In the genomic region with DNA sequence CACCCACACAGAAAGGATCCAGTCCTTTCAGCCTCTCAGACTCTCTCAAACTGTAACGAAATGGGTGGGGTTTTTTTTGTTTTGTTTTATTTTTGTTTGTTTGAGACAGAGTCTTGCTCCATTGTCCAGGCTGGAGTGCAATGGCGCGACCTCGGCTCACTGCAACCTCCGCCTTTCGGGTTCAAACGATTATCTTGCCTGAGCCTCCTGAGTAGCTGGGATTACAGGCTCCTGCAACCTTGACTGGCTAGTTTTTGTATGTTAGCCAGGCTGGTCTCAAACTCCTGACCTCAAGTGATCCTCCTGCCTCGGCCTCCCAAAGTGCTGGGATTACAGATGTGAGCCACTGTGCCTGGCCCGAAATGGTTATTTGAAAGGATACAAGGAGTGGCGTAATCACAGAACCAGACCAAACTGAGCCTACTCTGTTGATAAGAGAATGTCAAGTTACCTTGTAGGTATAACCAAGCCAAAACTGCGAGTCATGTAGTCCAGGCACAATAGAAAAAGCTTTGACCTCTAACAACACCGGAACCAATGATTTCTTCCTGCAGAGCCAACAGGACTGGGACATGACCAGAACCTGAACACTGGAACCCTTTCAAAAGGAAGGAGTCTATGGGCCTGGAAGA, we compare ENCODE assay signal across 12 cellular contexts.
A peak's percentile ranks its signal among the peaks of the same experiment; 100 is the strongest.
DNase-seq lines count a peak whose midpoint lies in the region; ATAC-seq, FAIRE-seq and TF ChIP-seq lines count a peak whose summit lies in the region.
"Had no signal": no experiment of that assay in that cellular context is flagged by ENCODE, and none has a peak within 500 bp of the region (broad histone marks: within the 10 kb centered on the region; RNA-seq: fewer than 3 reads in every experiment).

No MANE protein-coding gene starts in this region.

- H3K27ac Mint-ChIP-seq in brain = peak overlapping the region; percentile 45 to 92 (median 91)
- H3K27ac Mint-ChIP-seq in naive thymus-derived CD8-positive, alpha-beta T cell = peak overlapping the region; percentile 92 to 99 (median 98)
- H3K27ac Mint-ChIP-seq: HFFc6, WTC11 had no signal

- no peak overlapping the region for H3K4me3 ChIP-seq in BLaER1 treated with 17β-estradiol and CSF1 and Interleukin-3, amounts not matched to agents 10 nM and 100 nM
- H3K4me3 ChIP-seq in ovary = no peak overlapping the region
- H3K4me3 ChIP-seq: mucosa of descending colon, skin epidermis had no signal

- H3K27ac ChIP-seq in BLaER1 treated with 17β-estradiol and CSF1 and Interleukin-3, amounts not matched to agents 10 nM and 100 nM = peak overlapping the region in 5 of 11 experiments; percentile 7 to 54 (median 21); a peak in 8 of 22 replicates
- H3K27ac ChIP-seq in ovary = no peak overlapping the region

- peaks cover 9% of the 10 kb centered on the region for H3K27me3 Mint-ChIP-seq in brain
- no peaks in the 10 kb centered on the region for H3K27me3 Mint-ChIP-seq in naive thymus-derived CD8-positive, alpha-beta T cell

- H3K9me3 ChIP-seq in BLaER1 treated with 17β-estradiol and CSF1 and Interleukin-3, amounts not matched to agents 10 nM and 100 nM (replicated peaks in 1 of 11) = no peaks in the 10 kb centered on the region
- H3K9me3 ChIP-seq in ovary = no peaks in the 10 kb centered on the region
- H3K9me3 ChIP-seq: mucosa of descending colon had no signal

- FAIRE-seq in GM12891 (lab: Jason Lieb, UNC) = no peak

- peak in 1 of 10 donors; percentile 16 for DNase-seq in naive thymus-derived CD8-positive, alpha-beta T cell
- DNase-seq in NCI-H1417 (lab: John Stamatoyannopoulos, UW) = no peak
- DNase-seq in ovary = no peak
- DNase-seq in GM12891 (ENCODE audit: insufficient read length, low spot score) = no peak
- no peak for DNase-seq in Kasumi-1 (lab: John Stamatoyannopoulos, UW)

- ATAC-seq in naive thymus-derived CD8-positive, alpha-beta T cell = no peak

- H3K36me3 ChIP-seq in BLaER1 treated with 17β-estradiol and CSF1 and Interleukin-3, amounts not matched to agents 10 nM and 100 nM = no peaks in the 10 kb centered on the region
- H3K36me3 ChIP-seq in ovary = no peaks in the 10 kb centered on the region

- WGBS in ovary, 3 donors = 58 to 67% (median 65%) methylated on average over 12 of the region's 12 CpGs

- peak overlapping the region in 3 of 5 experiments; percentile 23 to 71 (median 64) for H3K4me3 Mint-ChIP-seq in brain
- H3K4me3 Mint-ChIP-seq in naive thymus-derived CD8-positive, alpha-beta T cell = peak overlapping the region; percentile 64 to 95 (median 88)
- H3K4me3 Mint-ChIP-seq: HFFc6, WTC11 had no signal

- peak overlapping the region; percentile 53 to 83 (median 67) for H3K4me2 ChIP-seq in BLaER1 treated with 17β-estradiol and CSF1 and Interleukin-3, amounts not matched to agents 10 nM and 100 nM

- POLR2A ChIA-PET in naive thymus-derived CD8-positive, alpha-beta T cell (lab: Charles Lee) = interaction anchor here (0.8 to 4.4 kb wide), 20 partner anchors 12 to 705 kb away, joined by 3 to 47 read pairs (median 4); a partner anchor contains a TSS

- TF ChIP-seq EP300 in Ishikawa (IDR thresholded peaks at IDR 0.05; ENCODE audit: borderline replicate concordance) (no peak), ovary (IDR thresholded peaks at IDR 0.05) (no peak)

- intact Hi-C loops in ovary (cut with DNase I) = loop anchor here in 3 of 4 donors (5.0 kb wide), 3 partner anchors 94 to 144 kb away; a partner anchor contains a TSS

- no peaks in the 10 kb centered on the region for H4K20me1 ChIP-seq in BLaER1 treated with 17β-estradiol and CSF1 and Interleukin-3, amounts not matched to agents 10 nM and 100 nM

- H3K9me3 Mint-ChIP-seq in brain = peaks cover 0 to 5% (median 0%) of the 10 kb centered on the region in 5 experiments
- no peaks in the 10 kb centered on the region for H3K9me3 Mint-ChIP-seq in naive thymus-derived CD8-positive, alpha-beta T cell
- H3K9me3 Mint-ChIP-seq: HFFc6, WTC11 had no signal

- TF ChIP-seq CTCF in brain (conservative IDR thresholded peaks at IDR 0.05) (no peak), ovary (IDR thresholded peaks at IDR 0.05) (no peak)

- TF ChIP-seq RAD21 in Ishikawa (IDR thresholded peaks at IDR 0.05; ENCODE audit: low read depth) = 0 out of 2 replicates have a peak, but pooled peaks have one; percentile 1

- H3K9ac ChIP-seq in BLaER1 treated with 17β-estradiol and CSF1 and Interleukin-3, amounts not matched to agents 10 nM and 100 nM = no peak overlapping the region

- no peaks in the 10 kb centered on the region for H3K27me3 ChIP-seq in BLaER1 treated with 17β-estradiol and CSF1 and Interleukin-3, amounts not matched to agents 10 nM and 100 nM
- no peaks in the 10 kb centered on the region for H3K27me3 ChIP-seq in ovary

- H3K36me3 Mint-ChIP-seq in brain = no peaks in the 10 kb centered on the region
- H3K36me3 Mint-ChIP-seq in naive thymus-derived CD8-positive, alpha-beta T cell = no peaks in the 10 kb centered on the region
- H3K36me3 Mint-ChIP-seq: WTC11 had no signal

- TF ChIP-seq POLR2A in ovary (IDR thresholded peaks at IDR 0.05) = no peak
- no peak for TF ChIP-seq POLR2A in GM12891 (IDR thresholded peaks at IDR 0.05; ENCODE audit: low read depth, low read length)

- peaks cover 59% of the 10 kb centered on the region for H3K4me1 Mint-ChIP-seq in brain
- H3K4me1 Mint-ChIP-seq in naive thymus-derived CD8-positive, alpha-beta T cell = peaks cover 20 to 65% (median 49%) of the 10 kb centered on the region in 4 donors

- peaks cover 24 to 58% (median 53%) of the 10 kb centered on the region in 10 experiments for H3K4me1 ChIP-seq in BLaER1 treated with 17β-estradiol and CSF1 and Interleukin-3, amounts not matched to agents 10 nM and 100 nM
- H3K4me1 ChIP-seq in ovary (ENCODE audit: insufficient read depth) = peaks cover 13% of the 10 kb centered on the region

TF ChIP-seq in Ishikawa, 13 proteins besides CTCF, POLR2A, EP300 and RAD21 (continues in another document):
- TF ChIP-seq, protein P1, sequence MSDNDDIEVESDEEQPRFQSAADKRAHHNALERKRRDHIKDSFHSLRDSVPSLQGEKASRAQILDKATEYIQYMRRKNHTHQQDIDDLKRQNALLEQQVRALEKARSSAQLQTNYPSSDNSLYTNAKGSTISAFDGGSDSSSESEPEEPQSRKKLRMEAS (IDR thresholded peaks at IDR 0.05) = no peak
- TF ChIP-seq CEBPB (IDR thresholded peaks at IDR 0.05) (no peak), TCF12 (IDR thresholded peaks at IDR 0.05; ENCODE audit: low read depth) (no peak), TEAD4 (IDR thresholded peaks at IDR 0.05) (no peak), YY1 (IDR thresholded peaks at IDR 0.05; ENCODE audit: low read depth) (no peak), FOXM1 (IDR thresholded peaks at IDR 0.05; ENCODE audit: borderline replicate concordance, low read depth) (no peak)
- TF ChIP-seq, protein P2, sequence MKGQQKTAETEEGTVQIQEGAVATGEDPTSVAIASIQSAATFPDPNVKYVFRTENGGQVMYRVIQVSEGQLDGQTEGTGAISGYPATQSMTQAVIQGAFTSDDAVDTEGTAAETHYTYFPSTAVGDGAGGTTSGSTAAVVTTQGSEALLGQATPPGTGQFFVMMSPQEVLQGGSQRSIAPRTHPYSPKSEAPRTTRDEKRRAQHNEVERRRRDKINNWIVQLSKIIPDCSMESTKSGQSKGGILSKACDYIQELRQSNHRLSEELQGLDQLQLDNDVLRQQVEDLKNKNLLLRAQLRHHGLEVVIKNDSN (IDR thresholded peaks at IDR 0.05) = no peak

TF ChIP-seq in GM12891, 5 proteins besides CTCF, POLR2A, EP300 and RAD21:
- TF ChIP-seq SPI1 (IDR thresholded peaks at IDR 0.05; ENCODE audit: low read depth, low read length) = no peak
- TF ChIP-seq POLR2AphosphoS5 (IDR thresholded peaks at IDR 0.05; ENCODE audit: low read depth, low read length) = no peak
- TF ChIP-seq TAF1 (IDR thresholded peaks at IDR 0.05; ENCODE audit: low read depth, low read length) = no peak
- TF ChIP-seq PAX5 (IDR thresholded peaks at IDR 0.05; ENCODE audit: insufficient read depth, low read length, severe bottlenecking) = no peak
- no peak for TF ChIP-seq POU2F2 (IDR thresholded peaks at IDR 0.05; ENCODE audit: low read depth, low read length)
